In the genomic region with DNA sequence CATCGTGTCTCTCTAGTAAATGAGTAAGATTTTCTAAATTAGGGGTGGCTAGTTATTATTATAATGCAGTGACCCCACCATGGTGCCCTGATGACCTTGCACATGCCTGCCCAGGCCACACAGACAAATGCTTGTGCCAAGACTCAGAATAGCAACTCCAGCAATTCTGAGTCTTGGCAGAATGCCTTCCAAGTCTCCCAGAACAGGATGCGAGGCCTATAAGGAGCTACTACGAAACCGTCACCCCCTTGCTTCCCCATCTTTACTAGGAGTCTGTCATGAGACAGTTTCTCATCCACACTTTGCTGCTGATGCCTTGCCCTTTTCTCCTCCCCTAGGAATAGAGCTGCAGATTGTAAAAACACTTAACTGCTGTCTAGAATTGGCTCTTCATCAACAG, we compare ENCODE assay signal across 22 cellular contexts.
"Had no signal": no experiment of that assay in that cellular context is flagged by ENCODE, and none has a peak within 500 bp of the region (broad histone marks: within the 10 kb centered on the region; RNA-seq: fewer than 3 reads in every experiment).

No MANE protein-coding gene starts in this region.

- H3K4me3 Mint-ChIP-seq: activated B cell treated with CpG ODN at 0.5 μM for 24 hours; activated CD4-positive, alpha-beta T cell treated with anti-CD3 and anti-CD28 coated beads for 36 hours; activated naive CD4-positive, alpha-beta T cell treated with anti-CD3 and anti-CD28 coated beads, Interleukin-2, amount 10 ng/mL, durations not matched to agents 7 days and 5 days; activated T-cell treated with anti-CD3 and anti-CD28 coated beads, Interleukin-2, amount 50 U/mL, for 72 hours; dendritic cell treated with granulocyte-macrophage colony-stimulating factor and Interleukin-4, amounts not matched to agents 40 ng/mL and 50 ng/mL, for 4 days; naive thymus-derived CD4-positive, alpha-beta T cell; neural progenitor cell; stimulated activated naive CD8-positive, alpha-beta T cell treated with anti-CD3 and anti-CD28 coated beads, Interleukin-15, Interleukin-2, amounts not matched to agents 100 ng/mL and 50 ng/mL, for 24 hours; T-helper 1 cell treated with Interleukin-12 subunit alpha and Interleukin-12 subunit beta and Interleukin-4 antibody, amounts not matched to agents 30 μg/mL and 1 μg/mL, for 36 hours had no signal

- H3K4me1 ChIP-seq: neural progenitor cell, tibial artery had no signal

- H3K4me2 ChIP-seq: neural progenitor cell had no signal

- H3K27me3 Mint-ChIP-seq: activated B cell treated with CpG ODN at 0.5 μM for 24 hours; activated CD4-positive, alpha-beta T cell treated with anti-CD3 and anti-CD28 coated beads for 36 hours; activated naive CD4-positive, alpha-beta T cell treated with anti-CD3 and anti-CD28 coated beads, Interleukin-2, amount 10 ng/mL, durations not matched to agents 7 days and 5 days; dendritic cell treated with granulocyte-macrophage colony-stimulating factor and Interleukin-4, amounts not matched to agents 40 ng/mL and 50 ng/mL, for 4 days; naive thymus-derived CD4-positive, alpha-beta T cell; progenitor cell of endocrine pancreas; stimulated activated naive CD8-positive, alpha-beta T cell treated with anti-CD3 and anti-CD28 coated beads, Interleukin-15, Interleukin-2, amounts not matched to agents 100 ng/mL and 50 ng/mL, for 24 hours had no signal

- H3K36me3 ChIP-seq: cardiac muscle cell, neural progenitor cell, tibial artery had no signal

- H3K4me3 ChIP-seq: cardiac muscle cell, neural progenitor cell, tibial artery had no signal

- H3K4me1 Mint-ChIP-seq: activated B cell treated with CpG ODN at 0.5 μM for 24 hours; activated CD4-positive, alpha-beta T cell treated with anti-CD3 and anti-CD28 coated beads for 36 hours; activated naive CD4-positive, alpha-beta T cell treated with anti-CD3 and anti-CD28 coated beads, Interleukin-2, amount 10 ng/mL, durations not matched to agents 7 days and 5 days; naive thymus-derived CD4-positive, alpha-beta T cell; neural progenitor cell had no signal

- H2AFZ ChIP-seq: neural progenitor cell had no signal

- H3K27ac ChIP-seq: cardiac muscle cell, neural progenitor cell, tibial artery had no signal

- ATAC-seq: activated CD4-positive, alpha-beta T cell treated with anti-CD3 and anti-CD28 coated beads for 36 hours; activated T-cell treated with anti-CD3 and anti-CD28 coated beads, Interleukin-2, amount 50 U/mL, for 72 hours; naive thymus-derived CD4-positive, alpha-beta T cell had no signal

- FAIRE-seq: endometrium, islet of Langerhans had no signal

- DNase-seq: activated B cell treated with CpG ODN at 0.5 μM for 24 hours; activated CD4-positive, alpha-beta T cell treated with anti-CD3 and anti-CD28 coated beads for 36 hours; activated CD4-positive, alpha-beta T cell treated with anti-CD3 and anti-CD28 coated beads, Interleukin-2, amount 50 U/mL, for 48 hours; activated effector memory CD4-positive, alpha-beta T cell treated with Interleukin-2 at 50 U/mL for 16 hours; activated naive CD4-positive, alpha-beta T cell treated with anti-CD3 and anti-CD28 coated beads, Interleukin-2, amount 10 ng/mL, durations not matched to agents 7 days and 5 days; activated T-cell treated with anti-CD3 and anti-CD28 coated beads, Interleukin-2, amount 50 U/mL, for 72 hours; effector CD4-positive, alpha-beta T cell; foreskin fibroblast; naive thymus-derived CD4-positive, alpha-beta T cell; retina; stimulated activated CD4-positive, alpha-beta T cell treated with anti-CD3 and anti-CD28 coated beads, Interleukin-12 subunit alpha, Interleukin-12 subunit beta, amount 100 ng/mL, for 4 hours; stimulated activated CD4-positive, alpha-beta T cell treated with anti-CD3 and anti-CD28 coated beads, Interleukin-4, amount 100 ng/mL, for 4 hours; T1000 had no signal

- H3K9me3 ChIP-seq: tibial artery had no signal

- H3K27me3 ChIP-seq: cardiac muscle cell, neural progenitor cell, tibial artery had no signal

- H3K9ac ChIP-seq: neural progenitor cell had no signal

- H3K9me3 Mint-ChIP-seq: activated B cell treated with CpG ODN at 0.5 μM for 24 hours, neural progenitor cell had no signal

- H3K36me3 Mint-ChIP-seq: activated naive CD4-positive, alpha-beta T cell treated with anti-CD3 and anti-CD28 coated beads, Interleukin-2, amount 10 ng/mL, durations not matched to agents 7 days and 5 days; naive thymus-derived CD4-positive, alpha-beta T cell; neural progenitor cell had no signal

- H3K27ac Mint-ChIP-seq: activated B cell treated with CpG ODN at 0.5 μM for 24 hours; activated CD4-positive, alpha-beta T cell treated with anti-CD3 and anti-CD28 coated beads for 36 hours; activated naive CD4-positive, alpha-beta T cell treated with anti-CD3 and anti-CD28 coated beads, Interleukin-2, amount 10 ng/mL, durations not matched to agents 7 days and 5 days; activated T-cell treated with anti-CD3 and anti-CD28 coated beads, Interleukin-2, amount 50 U/mL, for 72 hours; dendritic cell treated with granulocyte-macrophage colony-stimulating factor and Interleukin-4, amounts not matched to agents 40 ng/mL and 50 ng/mL, for 4 days; naive thymus-derived CD4-positive, alpha-beta T cell; stimulated activated naive CD8-positive, alpha-beta T cell treated with anti-CD3 and anti-CD28 coated beads, Interleukin-15, Interleukin-2, amounts not matched to agents 100 ng/mL and 50 ng/mL, for 24 hours; T-helper 1 cell treated with Interleukin-12 subunit alpha and Interleukin-12 subunit beta and Interleukin-4 antibody, amounts not matched to agents 30 μg/mL and 1 μg/mL, for 36 hours had no signal
